ENCODE assay signal across 20 cellular contexts in genomic region chr16:89548344-89549006, GRCh38. TPM values are rescaled to one million over a fixed set of nuclear protein-coding genes. Genes with fewer than 3 reads are reported as not detected.
DNase-seq lines count a peak whose midpoint lies in the region; ATAC-seq and TF ChIP-seq lines count a peak whose summit lies in the region.
"Had no signal": no experiment of that assay in that cellular context is flagged by ENCODE, and none has a peak within 500 bp of the region (broad histone marks: within the 10 kb centered on the region; RNA-seq: fewer than 3 reads in every experiment).

No MANE protein-coding gene starts in this region.

- DNase-seq in activated CD4-positive, alpha-beta T cell treated with anti-CD3 and anti-CD28 coated beads for 36 hours, result no peak
- DNase-seq in activated CD4-positive, alpha-beta T cell treated with anti-CD3 and anti-CD28 coated beads for 48 hours, result no peak
- DNase-seq in CD4-positive, alpha-beta memory T cell, result no peak
- DNase-seq in T-helper 17 cell (no peak), PC-3 (no peak), erythroblast (lab: John Stamatoyannopoulos, UW) (no peak)
- DNase-seq in effector memory CD4-positive, alpha-beta T cell, result no peak
- DNase-seq: 8988T; activated gamma-delta T cell; BE2C; kidney; lower lobe of right lung; NCI-H1092 treated with DMSO at 0.1 percent for 48 hours; NCI-H2081; NCI-H446 treated with DMSO at 0.1 percent for 48 hours; stimulated activated CD4-positive, alpha-beta T cell treated with anti-CD3 and anti-CD28 coated beads, Interleukin-4, amount 100 ng/mL, for 4 hours; SW 1271; WERI-Rb-1 had no signal

- H3K9ac ChIP-seq in PC-3 (ENCODE audit: low read length), result no peak overlapping the region

- no peak overlapping the region for H3K4me3 Mint-ChIP-seq in activated CD4-positive, alpha-beta T cell treated with anti-CD3 and anti-CD28 coated beads for 36 hours
- peak overlapping the region in 3 of 8 donors; percentile 49 to 72 (median 57) for H3K4me3 Mint-ChIP-seq in CD4-positive, alpha-beta memory T cell
- H3K4me3 Mint-ChIP-seq in T-helper 17 cell, result peak overlapping the region; percentile 77

- H3K36me3 ChIP-seq in CD4-positive, alpha-beta memory T cell (ENCODE audit: insufficient read depth, low read length), result peaks cover 28% of the 10 kb centered on the region
- H3K36me3 ChIP-seq in effector memory CD4-positive, alpha-beta T cell (ENCODE audit: control insufficient read depth, insufficient read depth, low read length), result peaks cover 63% of the 10 kb centered on the region
- H3K36me3 ChIP-seq in PC-3 (ENCODE audit: low read depth, low read length), result peaks cover 2% of the 10 kb centered on the region; the same call in 1 of the 2 replicates
- H3K36me3 ChIP-seq: WERI-Rb-1 had no signal

- no peak for TF ChIP-seq POLR2A in GM18505 (IDR thresholded peaks at IDR 0.05; ENCODE audit: borderline replicate concordance, extremely low read depth, insufficient read depth, insufficient read length)
- TF ChIP-seq POLR2A in erythroblast (IDR thresholded peaks at IDR 0.05; ENCODE audit: low read length), result no peak

- H3K79me2 ChIP-seq in PC-3 (ENCODE audit: low read length), result no peaks in the 10 kb centered on the region

- CTCF ChIA-PET in activated CD4-positive, alpha-beta T cell treated with anti-CD3 and anti-CD28 coated beads for 36 hours (lab: Charles Lee), result interaction anchor here (1.0 to 1.2 kb wide), 2 partner anchors 8 to 11 kb away, joined by 3 to 4 read pairs; no protein-coding TSS in a partner anchor
- CTCF ChIA-PET in CD4-positive, alpha-beta memory T cell (lab: Charles Lee; ENCODE audit: partially characterized antibody), result interaction anchor here (1.8 kb wide), 1 partner anchor 10 kb away, joined by 6 read pairs; no protein-coding TSS in a partner anchor
- CTCF ChIA-PET in PC-3 (lab: Charles Lee), result no interaction called here

- POLR2A ChIA-PET in activated CD4-positive, alpha-beta T cell treated with anti-CD3 and anti-CD28 coated beads for 36 hours (lab: Charles Lee), result interaction anchor here (0.6 kb wide), 1 partner anchor 166 kb away, joined by 5 read pairs; no protein-coding TSS in a partner anchor
- POLR2A ChIA-PET in CD4-positive, alpha-beta memory T cell (lab: Charles Lee; ENCODE audit: partially characterized antibody), result interaction anchor here (0.9 to 2.0 kb wide), 5 partner anchors 8 to 46 kb away, joined by 3 to 9 read pairs (median 4); no protein-coding TSS in a partner anchor
- POLR2A ChIA-PET in PC-3 (lab: Charles Lee; ENCODE audit: unreplicated experiment), result interaction anchor here (0.6 kb wide), 1 partner anchor 35 kb away, joined by 5 read pairs; no protein-coding TSS in a partner anchor

- peaks cover 16% of the 10 kb centered on the region for H3K4me1 ChIP-seq in CD4-positive, alpha-beta memory T cell (ENCODE audit: insufficient read depth, low read length)
- H3K4me1 ChIP-seq in effector memory CD4-positive, alpha-beta T cell (ENCODE audit: control insufficient read depth, insufficient read depth, low read length, poor library complexity, severe bottlenecking), result no peaks in the 10 kb centered on the region
- no peaks in the 10 kb centered on the region for H3K4me1 ChIP-seq in PC-3 (ENCODE audit: insufficient read depth, low read length)
- H3K4me1 ChIP-seq: BE2C, lower lobe of right lung had no signal

- H3K36me3 Mint-ChIP-seq in activated CD4-positive, alpha-beta T cell treated with anti-CD3 and anti-CD28 coated beads for 36 hours (ENCODE audit: low read depth), result peaks cover 13% of the 10 kb centered on the region
- H3K36me3 Mint-ChIP-seq in CD4-positive, alpha-beta memory T cell, result peaks cover 21 to 46% of the 10 kb centered on the region in 2 donors
- no peaks in the 10 kb centered on the region for H3K36me3 Mint-ChIP-seq in T-helper 17 cell (ENCODE audit: low read depth)

- no peak overlapping the region for H3K4me3 ChIP-seq in CD4-positive, alpha-beta memory T cell (ENCODE audit: low read length in 2 of 2)
- H3K4me3 ChIP-seq in effector memory CD4-positive, alpha-beta T cell (ENCODE audit: insufficient read depth, low read depth, low read length, poor library complexity, severe bottlenecking), result no peak overlapping the region
- H3K4me3 ChIP-seq in PC-3 (ENCODE audit: low read length), result no peak overlapping the region
- H3K4me3 ChIP-seq: lower lobe of right lung had no signal

- H3K9me3 ChIP-seq in CD4-positive, alpha-beta memory T cell (ENCODE audit: control insufficient read depth in 1 of 2, low read length in 2 of 2), result no peaks in the 10 kb centered on the region
- H3K9me3 ChIP-seq in T-helper 17 cell (ENCODE audit: control insufficient read depth, low read length, poor library complexity, severe bottlenecking) (no peaks in the 10 kb centered on the region), PC-3 (ENCODE audit: low read length) (no peaks in the 10 kb centered on the region)
- H3K9me3 ChIP-seq in effector memory CD4-positive, alpha-beta T cell (ENCODE audit: control insufficient read depth, low read length), result no peaks in the 10 kb centered on the region
- H3K9me3 ChIP-seq: BE2C, lower lobe of right lung had no signal

- H3K27ac Mint-ChIP-seq in activated CD4-positive, alpha-beta T cell treated with anti-CD3 and anti-CD28 coated beads for 36 hours, result peak overlapping the region; percentile 79
- H3K27ac Mint-ChIP-seq in CD4-positive, alpha-beta memory T cell, result peak overlapping the region in 6 of 7 donors; percentile 80 to 88 (median 85)
- peak overlapping the region; percentile 86 for H3K27ac Mint-ChIP-seq in T-helper 17 cell

- H4K20me1 ChIP-seq in PC-3 (ENCODE audit: low read length), result no peaks in the 10 kb centered on the region

- H3K27ac ChIP-seq in CD4-positive, alpha-beta memory T cell (ENCODE audit: low read depth, low read length), result no peak overlapping the region
- H3K27ac ChIP-seq in effector memory CD4-positive, alpha-beta T cell (ENCODE audit: insufficient read depth, low read length, poor library complexity, severe bottlenecking), result peak overlapping the region; percentile 12
- H3K27ac ChIP-seq in PC-3 (ENCODE audit: low read length), result no peak overlapping the region
- H3K27ac ChIP-seq: lower lobe of right lung, WERI-Rb-1 had no signal

- no peaks in the 10 kb centered on the region for H3K9me2 ChIP-seq in PC-3 (replicated peaks; ENCODE audit: low read length)

- H3K4me2 ChIP-seq in PC-3 (ENCODE audit: low read length), result no peak overlapping the region

- no peaks in the 10 kb centered on the region for H3K9me3 Mint-ChIP-seq in activated CD4-positive, alpha-beta T cell treated with anti-CD3 and anti-CD28 coated beads for 36 hours (ENCODE audit: low read depth)
- peaks cover 0 to 2% (median 0%) of the 10 kb centered on the region in 8 donors for H3K9me3 Mint-ChIP-seq in CD4-positive, alpha-beta memory T cell

- peak; percentile 31 for ATAC-seq in activated CD4-positive, alpha-beta T cell treated with anti-CD3 and anti-CD28 coated beads for 36 hours
- ATAC-seq in T-helper 17 cell (peak; percentile 40), GM18505 (IDR thresholded peaks at IDR 0.05; ENCODE audit: unreplicated experiment) (no peak), PC-3 (no peak)
- ATAC-seq: esophagus mucosa, lower lobe of right lung had no signal

- no peaks in the 10 kb centered on the region for H3K27me3 Mint-ChIP-seq in activated CD4-positive, alpha-beta T cell treated with anti-CD3 and anti-CD28 coated beads for 36 hours
- no peaks in the 10 kb centered on the region for H3K27me3 Mint-ChIP-seq in CD4-positive, alpha-beta memory T cell
- no peaks in the 10 kb centered on the region for H3K27me3 Mint-ChIP-seq in T-helper 17 cell

- no peak for TF ChIP-seq CTCF in PC-3 (conservative IDR thresholded peaks at IDR 0.05; ENCODE audit: low read depth, low read length)

- peaks cover 17% of the 10 kb centered on the region for H3K4me1 Mint-ChIP-seq in activated CD4-positive, alpha-beta T cell treated with anti-CD3 and anti-CD28 coated beads for 36 hours
- peaks cover 9 to 14% (median 12%) of the 10 kb centered on the region in 4 donors for H3K4me1 Mint-ChIP-seq in CD4-positive, alpha-beta memory T cell
- H3K4me1 Mint-ChIP-seq in T-helper 17 cell, result peaks cover 9% of the 10 kb centered on the region

- H2AFZ ChIP-seq in PC-3 (ENCODE audit: low read length), result no peak overlapping the region

- H3K27me3 ChIP-seq in CD4-positive, alpha-beta memory T cell (ENCODE audit: insufficient read depth, low read length), result no peaks in the 10 kb centered on the region
- no peaks in the 10 kb centered on the region for H3K27me3 ChIP-seq in effector memory CD4-positive, alpha-beta T cell (replicated peaks; ENCODE audit: control insufficient read depth, insufficient read depth, low read length, poor library complexity, severe bottlenecking)
- H3K27me3 ChIP-seq in PC-3 (ENCODE audit: low read length), result no peaks in the 10 kb centered on the region
- H3K27me3 ChIP-seq: BE2C had no signal

- BruUV-seq in PC-3 (replicated peaks; lab: Mats Ljungman, UMichigan), result no TSS peak

- intact Hi-C loops in activated CD4-positive, alpha-beta T cell treated with anti-CD3 and anti-CD28 coated beads for 36 hours (cut with DNase I, micrococcal nuclease), result no loop called here
- intact Hi-C loops in CD4-positive, alpha-beta memory T cell (cut with micrococcal nuclease), result loop anchor here (2.0 kb wide), 1 partner anchor 14 kb away; no protein-coding TSS in a partner anchor
- intact Hi-C loops in PC-3 (cut with micrococcal nuclease), result no loop called here

- no peaks in the 10 kb centered on the region for H3F3A ChIP-seq in PC-3 (ENCODE audit: low read length, unreplicated experiment)

RNA-seq across cellular contexts. Expression of gene RPL13, which starts 12.0 kb away (rescaled TPM):
- total RNA-seq in activated CD4-positive, alpha-beta T cell treated with anti-CD3 and anti-CD28 coated beads for 36 hours, result 1,000 to 10,000 TPM; 2,518 to 3,038 TPM
- 1,000 to 10,000 TPM; 4,825 to 5,043 TPM for total RNA-seq in CD4-positive, alpha-beta memory T cell
- polyA plus RNA-seq in CD4-positive, alpha-beta memory T cell, result 1,000 to 10,000 TPM; 4,119 to 5,642 TPM
- total RNA-seq in T-helper 17 cell (1,000 to 10,000 TPM; 4,192 to 4,476 TPM), PC-3 (2014; rRNA removed) (3,236 and 3,323 TPM in 2 replicates)

RNA-seq across cellular contexts. Expression of gene CPNE7, which starts 27.1 kb away (rescaled TPM):
- 10 to 100 TPM; 17.3 to 18.7 TPM for total RNA-seq in activated CD4-positive, alpha-beta T cell treated with anti-CD3 and anti-CD28 coated beads for 36 hours
- 1 to 10 TPM; 4.0 to 7.3 TPM for total RNA-seq in CD4-positive, alpha-beta memory T cell
- 1 to 10 TPM; 2.3 to 5.7 TPM for polyA plus RNA-seq in CD4-positive, alpha-beta memory T cell
- total RNA-seq in T-helper 17 cell (1 to 10 TPM; 4.7 to 8.2 TPM), PC-3 (2014; rRNA removed) (29.7 and 49.2 TPM in 2 replicates)

RNA-seq across cellular contexts. Expression of gene SPG7, which starts 40.3 kb away (rescaled TPM):
- total RNA-seq in activated CD4-positive, alpha-beta T cell treated with anti-CD3 and anti-CD28 coated beads for 36 hours, result 10 to 100 TPM; 68.6 to 76.7 TPM
- total RNA-seq in CD4-positive, alpha-beta memory T cell, result 100 to 1,000 TPM; 157 to 160 TPM
- 10 to 100 TPM; 46.4 to 48.5 TPM for polyA plus RNA-seq in CD4-positive, alpha-beta memory T cell
- 100 to 1,000 TPM; 140 to 154 TPM for total RNA-seq in T-helper 17 cell
- total RNA-seq in PC-3 (2014; rRNA removed), result 94.3 and 106 TPM in 2 replicates

RNA-seq across cellular contexts. Expression of gene ANKRD11, which starts 58.1 kb away (rescaled TPM):
- 100 to 1,000 TPM; 144 to 145 TPM for total RNA-seq in activated CD4-positive, alpha-beta T cell treated with anti-CD3 and anti-CD28 coated beads for 36 hours
- 100 to 1,000 TPM; 229 to 246 TPM for total RNA-seq in CD4-positive, alpha-beta memory T cell
- polyA plus RNA-seq in CD4-positive, alpha-beta memory T cell, result 10 to 100 TPM in 1 of 2 donors, 1 to 10 TPM in 1; 3.9 to 49.7 TPM
- total RNA-seq in T-helper 17 cell (100 to 1,000 TPM; 197 to 251 TPM), PC-3 (2014; rRNA removed) (65.0 and 92.6 TPM in 2 replicates)

Comparison
In these comparisons a context has a peak if more than half of its experiments do, and no peak if none do; other contexts are left out.
1. ATAC-seq: peak in activated CD4-positive, alpha-beta T cell treated with anti-CD3 and anti-CD28 coated beads for 36 hours (single experiment) and T-helper 17 cell (single experiment); none in GM18505 (single experiment) and PC-3 (single experiment).
2. Peak in every context shown above with its lines, with median percentiles within 50 percentile points of each other: H3K27ac Mint-ChIP-seq.